Comparison of ENCODE assay signal across 8 cellular contexts in genomic region chr7:67361150-67361549, GRCh38.
"Had no signal": no experiment of that assay in that cellular context is flagged by ENCODE, and none has a peak within 500 bp of the region (broad histone marks: within the 10 kb centered on the region; RNA-seq: fewer than 3 reads in every experiment).

No MANE protein-coding gene starts in this region.

- H3K27ac ChIP-seq: GM23248 had no signal

- DNase-seq: GM23248, GOT3, H7, HFFc6, KG1 had no signal

- H3K4me1 ChIP-seq: HAP-1 had no signal

- FAIRE-seq: HepG2 had no signal

- H3K4me3 ChIP-seq: GM23248, HAP-1 had no signal

- ATAC-seq: HCT116, HepG2 had no signal

- H3K9ac ChIP-seq: GM23248 had no signal

- H3K36me3 ChIP-seq: HAP-1 had no signal

- H2AFZ ChIP-seq: GM23248 had no signal
